ENCODE assay signal across 25 cellular contexts in the genomic region with DNA sequence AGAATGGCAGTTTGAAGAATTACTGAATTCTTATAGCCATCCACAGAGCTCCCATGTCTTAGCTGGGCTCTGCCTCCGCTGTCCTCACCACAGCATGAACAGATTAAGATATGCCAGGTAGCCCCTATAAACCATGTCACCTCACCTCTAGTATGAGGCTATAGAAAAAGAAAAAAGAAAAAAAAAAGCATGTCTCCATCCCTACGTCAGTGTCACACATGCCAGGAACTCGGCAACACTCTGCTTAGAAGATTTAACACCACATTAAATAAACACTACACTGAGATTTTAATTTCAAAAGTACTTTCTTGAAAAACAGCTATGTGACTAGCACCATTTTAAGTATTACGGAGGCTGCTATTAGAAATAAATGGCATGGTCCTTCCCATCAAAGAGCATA.
"Had no signal": no experiment of that assay in that cellular context is flagged by ENCODE, and none has a peak within 500 bp of the region (broad histone marks: within the 10 kb centered on the region; RNA-seq: fewer than 3 reads in every experiment).

No MANE protein-coding gene starts in this region.

- FAIRE-seq: astrocyte had no signal

- H3K4me1 ChIP-seq: SJCRH30 had no signal

- H3K27me3 ChIP-seq: brain microvascular endothelial cell, cardiac muscle cell, SJCRH30 had no signal

- ATAC-seq: activated CD4-positive, alpha-beta T cell treated with anti-CD3 and anti-CD28 coated beads for 36 hours; activated T-helper 17 cell treated with anti-CD3 and anti-CD28 coated beads, Interleukin-2, amount 50 U/mL, for 72 hours had no signal

- DNase-seq: activated CD4-positive, alpha-beta memory T cell treated with anti-CD3 and anti-CD28 coated beads, Interleukin-2, amount 10 ng/mL, durations not matched to agents 7 days and 5 days; activated CD4-positive, alpha-beta T cell treated with anti-CD3 and anti-CD28 coated beads for 36 hours; activated CD4-positive, alpha-beta T cell treated with anti-CD3 and anti-CD28 coated beads, Interleukin-2, amount 50 U/mL, for 1 hour; activated gamma-delta T cell; activated naive CD4-positive, alpha-beta T cell treated with anti-CD3 and anti-CD28 coated beads for 36 hours; activated T-cell treated with anti-CD3 and anti-CD28 coated beads for 4 hours; activated T-cell treated with anti-CD3 and anti-CD28 coated beads, Interleukin-2, amount 50 U/mL, for 48 hours; amygdala; MV-4-11; NCI-H1092 treated with DMSO at 0.1 percent for 48 hours; NCI-H1417 treated with DMSO at 0.1 percent for 48 hours; NCI-H1694; NCI-H2029; NCI-H2107; NCI-H2171 treated with DMSO at 0.1 percent for 48 hours; NCI-H510A treated with DMSO at 0.1 percent for 48 hours; SJCRH30; SK-N-SH; T-helper 1 cell; WERI-Rb-1 had no signal

- H3K4me2 ChIP-seq: KMS-11, SK-N-SH had no signal

- H3K9ac ChIP-seq: KMS-11, SK-N-SH had no signal

- H3K27ac ChIP-seq: brain microvascular endothelial cell, cardiac muscle cell, KMS-11, SJCRH30, WERI-Rb-1 had no signal

- H3K4me3 ChIP-seq: cardiac muscle cell, SJCRH30 had no signal

- H3K9me3 ChIP-seq: SJCRH30, SK-N-SH had no signal

- H3K36me3 ChIP-seq: brain microvascular endothelial cell, cardiac muscle cell, SJCRH30, WERI-Rb-1 had no signal
